8 cellular contexts compared by ENCODE assay signal in the genomic region with DNA sequence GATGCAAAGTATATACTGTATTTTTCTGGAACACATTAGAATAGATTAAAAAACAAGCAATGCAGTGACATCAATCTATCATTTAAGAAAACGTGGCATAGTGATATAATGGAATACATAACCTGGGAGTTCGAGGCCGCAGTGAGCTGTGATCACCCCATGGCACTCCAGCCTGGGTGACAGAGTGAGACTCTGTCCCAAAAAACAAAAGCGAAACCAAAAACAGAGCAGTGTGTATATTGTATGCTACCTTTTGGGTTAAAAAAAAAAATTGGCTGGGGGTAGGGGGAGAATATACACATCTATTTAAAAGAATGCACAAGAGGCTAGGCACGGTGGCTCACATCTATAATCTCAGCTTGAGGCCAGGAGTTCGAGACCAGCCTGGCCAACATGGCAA. TPM values are rescaled to one million over a fixed set of nuclear protein-coding genes. Genes with fewer than 3 reads are reported as not detected.
DNase-seq lines count a peak whose midpoint lies in the region; ATAC-seq and TF ChIP-seq lines count a peak whose summit lies in the region.

No MANE protein-coding gene starts in this region.

- H3K27ac ChIP-seq in foreskin keratinocyte: peak overlapping the region; percentile 12
- peak overlapping the region; percentile 83 for H3K27ac ChIP-seq in suprapubic skin

- ATAC-seq in activated T-cell treated with anti-CD3 and anti-CD28 coated beads, Interleukin-2, amount 50 U/mL, for 4 hours: peak; percentile 55 to 56
- ATAC-seq in T-helper 17 cell (peak; percentile 61), foreskin keratinocyte (no peak)

- H3K9me3 ChIP-seq in T-helper 17 cell (ENCODE audit: control insufficient read depth, low read length, poor library complexity, severe bottlenecking): no peaks in the 10 kb centered on the region
- no peaks in the 10 kb centered on the region for H3K9me3 ChIP-seq in suprapubic skin
- no peaks in the 10 kb centered on the region for H3K9me3 ChIP-seq in MG63

- no peak for TF ChIP-seq EP300 in suprapubic skin (IDR thresholded peaks at IDR 0.05)

- DNase-seq in activated T-cell treated with anti-CD3 and anti-CD28 coated beads, Interleukin-2, amount 50 U/mL, for 4 hours: no peak
- no peak for DNase-seq in activated T-cell treated with anti-CD3 and anti-CD28 coated beads, Interleukin-2, amount 50 U/mL, for 48 hours
- DNase-seq in T-helper 17 cell (no peak), foreskin keratinocyte (no peak), suprapubic skin (ENCODE audit: low spot score in 2 of 2) (no peak), nucleus accumbens (lab: John Stamatoyannopoulos, UW) (no peak), DMS79 treated with DMSO at 0.1 percent for 48 hours (lab: John Stamatoyannopoulos, UW) (no peak), MG63 (no peak)

- peak overlapping the region; percentile 94 for H3K27ac Mint-ChIP-seq in T-helper 17 cell

- H3K9me3 Mint-ChIP-seq in activated T-cell treated with anti-CD3 and anti-CD28 coated beads, Interleukin-2, amount 50 U/mL, for 4 hours: no peaks in the 10 kb centered on the region

- H3K4me1 Mint-ChIP-seq in activated T-cell treated with anti-CD3 and anti-CD28 coated beads, Interleukin-2, amount 50 U/mL, for 4 hours (ENCODE audit: low read depth): peaks cover 95% of the 10 kb centered on the region
- peaks cover 76% of the 10 kb centered on the region for H3K4me1 Mint-ChIP-seq in T-helper 17 cell

- H3K4me3 Mint-ChIP-seq in activated T-cell treated with anti-CD3 and anti-CD28 coated beads, Interleukin-2, amount 50 U/mL, for 4 hours: peak overlapping the region; percentile 60
- H3K4me3 Mint-ChIP-seq in T-helper 17 cell: peak overlapping the region; percentile 82

- peaks cover 5% of the 10 kb centered on the region for H3K36me3 ChIP-seq in suprapubic skin
- H3K36me3 ChIP-seq in MG63: peaks cover 36% of the 10 kb centered on the region

- H3K27me3 ChIP-seq in foreskin keratinocyte (no peaks in the 10 kb centered on the region), suprapubic skin (no peaks in the 10 kb centered on the region), MG63 (no peaks in the 10 kb centered on the region)

- TF ChIP-seq POLR2A in suprapubic skin (IDR thresholded peaks at IDR 0.05): no peak

- H3K4me3 ChIP-seq in suprapubic skin (no peak overlapping the region), MG63 (no peak overlapping the region)

- no peaks in the 10 kb centered on the region for H3K27me3 Mint-ChIP-seq in activated T-cell treated with anti-CD3 and anti-CD28 coated beads, Interleukin-2, amount 50 U/mL, for 4 hours (ENCODE audit: low read depth)
- H3K27me3 Mint-ChIP-seq in T-helper 17 cell: no peaks in the 10 kb centered on the region

- WGBS in suprapubic skin: 42% methylated on average over 5 of the region's 6 CpGs

- no peak for TF ChIP-seq CTCF in foreskin keratinocyte (conservative IDR thresholded peaks at IDR 0.05)
- TF ChIP-seq CTCF in suprapubic skin (IDR thresholded peaks at IDR 0.05): no peak

- H3K4me1 ChIP-seq in foreskin keratinocyte: peaks cover 79% of the 10 kb centered on the region
- H3K4me1 ChIP-seq in suprapubic skin: peaks cover 98% of the 10 kb centered on the region

- H3K36me3 Mint-ChIP-seq in activated T-cell treated with anti-CD3 and anti-CD28 coated beads, Interleukin-2, amount 50 U/mL, for 4 hours (ENCODE audit: insufficient read depth): peaks cover 33% of the 10 kb centered on the region
- peaks cover 8% of the 10 kb centered on the region for H3K36me3 Mint-ChIP-seq in T-helper 17 cell (ENCODE audit: low read depth)

RNA-seq across cellular contexts. Expression of a gene that starts 13.5 kb away (rescaled TPM):
- 100 to 1,000 TPM; 135 to 141 (median 140) TPM for total RNA-seq in activated T-cell treated with anti-CD3 and anti-CD28 coated beads, Interleukin-2, amount 50 U/mL, for 4 hours
- 10 to 100 TPM; 63.7 to 79.0 TPM for total RNA-seq in T-helper 17 cell
- 204 and 209 TPM in 2 replicates for total RNA-seq in foreskin keratinocyte
- polyA plus RNA-seq in foreskin keratinocyte: 178 and 182 TPM in 2 replicates
- 1,000 to 10,000 TPM in 1 of 4 donors, 100 to 1,000 TPM in 3; 466 to 1,239 (median 686) TPM for total RNA-seq in suprapubic skin
- total RNA-seq in MG63 (2014; rRNA removed; shearing (Covaris generic); ENCODE audit: low replicate concordance): 70.3 and 127 TPM in 2 replicates
